In the genomic region with DNA sequence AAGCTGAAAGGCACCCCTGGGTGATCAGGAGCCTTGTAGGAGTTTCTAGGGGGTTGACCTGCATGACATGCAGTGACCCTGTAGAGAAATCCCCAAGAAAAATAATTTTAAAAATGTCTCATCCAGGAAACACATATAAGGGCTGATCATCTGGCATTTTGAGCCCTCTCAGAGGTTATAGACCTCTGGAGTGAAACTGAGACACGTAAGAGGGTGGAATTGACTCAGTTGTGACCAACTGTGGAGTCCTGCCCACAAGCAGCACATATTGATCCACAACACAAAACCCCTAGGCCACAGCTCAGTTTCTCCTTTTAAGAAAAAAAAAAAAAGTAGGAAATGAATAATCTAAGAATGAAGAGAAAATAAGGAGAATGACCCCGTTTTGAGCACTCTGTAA, we compare ENCODE assay signal across 12 cellular contexts. TPM values are rescaled to one million over a fixed set of nuclear protein-coding genes. Genes with fewer than 3 reads are reported as not detected.
A peak's percentile ranks its signal among the peaks of the same experiment; 100 is the strongest.
DNase-seq lines count a peak whose midpoint lies in the region; ATAC-seq and TF ChIP-seq lines count a peak whose summit lies in the region.
"Had no signal": no experiment of that assay in that cellular context is flagged by ENCODE, and none has a peak within 500 bp of the region (broad histone marks: within the 10 kb centered on the region; RNA-seq: fewer than 3 reads in every experiment).

No MANE protein-coding gene starts in this region.

- H3K4me3 Mint-ChIP-seq in WTC11 = peak overlapping the region; percentile 39; the same call in 1 of the 2 replicates
- H3K4me3 Mint-ChIP-seq: brain, nephron had no signal

- CTCF ChIA-PET in WTC11 (lab: Charles Lee) = interaction anchor here (0.7 kb wide), 1 partner anchor 34 kb away, joined by 4 read pairs; no protein-coding TSS in a partner anchor

- no peak overlapping the region for H3K4me3 ChIP-seq in aorta (ENCODE audit: low read length in 2 of 2)

- no peak overlapping the region for H3K27ac ChIP-seq in aorta (ENCODE audit: low read depth in 1 of 2, low read length in 2 of 2)

- H3K36me3 Mint-ChIP-seq in WTC11 = peaks cover 8% of the 10 kb centered on the region
- H3K36me3 Mint-ChIP-seq: brain had no signal

- DNase-seq in WTC11 (ENCODE audit: low spot score) (no peak), NCI-H2107 (lab: John Stamatoyannopoulos, UW) (no peak), amygdala (lab: John Stamatoyannopoulos, UW) (no peak), aorta (no peak)
- DNase-seq: islet precursor cell, NCI-H510A treated with DMSO at 0.1 percent for 48 hours had no signal

- 30 to 51% methylated on average over 2 of the region's 2 CpGs for WGBS in aorta, 2 donors

- no peaks in the 10 kb centered on the region for H3K36me3 ChIP-seq in aorta (ENCODE audit: control insufficient read depth in 1 of 2, insufficient read depth in 2 of 2, low read length in 1 of 2)

- H3K9me3 Mint-ChIP-seq in WTC11 = peaks cover 4% of the 10 kb centered on the region; the same call in 1 of the 2 replicates

- H3K4me1 Mint-ChIP-seq in WTC11 = peaks cover 33% of the 10 kb centered on the region
- H3K4me1 Mint-ChIP-seq: nephron had no signal

- peaks cover 2% of the 10 kb centered on the region for H3K9me3 ChIP-seq in aorta (ENCODE audit: control insufficient read depth, low read length)

- TF ChIP-seq CTCF in WTC11 (IDR thresholded peaks at IDR 0.05) = no peak

- no peaks in the 10 kb centered on the region; the same call in 1 of the 2 replicates for H3K27me3 Mint-ChIP-seq in WTC11 (ENCODE audit: low read depth)
- H3K27me3 Mint-ChIP-seq: brain had no signal

- no peaks in the 10 kb centered on the region for H3K4me1 ChIP-seq in aorta (ENCODE audit: control insufficient read depth in 1 of 2, insufficient read depth in 2 of 2, low read length in 2 of 2)

- ATAC-seq in GM18870 (IDR thresholded peaks at IDR 0.05; ENCODE audit: unreplicated experiment) (peak; percentile 94), GM21515 (IDR thresholded peaks at IDR 0.05; ENCODE audit: unreplicated experiment) (peak; percentile 96), HG03095 (IDR thresholded peaks at IDR 0.05; ENCODE audit: unreplicated experiment) (peak; percentile 91), WTC11 (no peak), aorta (ENCODE audit: low FRiP score) (no peak)
- ATAC-seq: esophagus mucosa had no signal

- POLR2A ChIA-PET in WTC11 (lab: Charles Lee) = no interaction called here

- peak overlapping the region; percentile 83 for H3K27ac Mint-ChIP-seq in WTC11
- H3K27ac Mint-ChIP-seq: nephron had no signal

- intact Hi-C loops in aorta (cut with DNase I) = no loop called here

- H3K27me3 ChIP-seq in aorta (ENCODE audit: control insufficient read depth in 1 of 2, insufficient read depth in 2 of 2, low read length in 1 of 2) = no peaks in the 10 kb centered on the region

TF ChIP-seq in WTC11, 78 proteins besides CTCF, POLR2A, EP300 and RAD21:
- peak; percentile 57; the same call in 1 of the 2 replicates for TF ChIP-seq ZNF423 (CRISPR knock-in tag; IDR thresholded peaks at IDR 0.05)
- TF ChIP-seq, protein P1, sequence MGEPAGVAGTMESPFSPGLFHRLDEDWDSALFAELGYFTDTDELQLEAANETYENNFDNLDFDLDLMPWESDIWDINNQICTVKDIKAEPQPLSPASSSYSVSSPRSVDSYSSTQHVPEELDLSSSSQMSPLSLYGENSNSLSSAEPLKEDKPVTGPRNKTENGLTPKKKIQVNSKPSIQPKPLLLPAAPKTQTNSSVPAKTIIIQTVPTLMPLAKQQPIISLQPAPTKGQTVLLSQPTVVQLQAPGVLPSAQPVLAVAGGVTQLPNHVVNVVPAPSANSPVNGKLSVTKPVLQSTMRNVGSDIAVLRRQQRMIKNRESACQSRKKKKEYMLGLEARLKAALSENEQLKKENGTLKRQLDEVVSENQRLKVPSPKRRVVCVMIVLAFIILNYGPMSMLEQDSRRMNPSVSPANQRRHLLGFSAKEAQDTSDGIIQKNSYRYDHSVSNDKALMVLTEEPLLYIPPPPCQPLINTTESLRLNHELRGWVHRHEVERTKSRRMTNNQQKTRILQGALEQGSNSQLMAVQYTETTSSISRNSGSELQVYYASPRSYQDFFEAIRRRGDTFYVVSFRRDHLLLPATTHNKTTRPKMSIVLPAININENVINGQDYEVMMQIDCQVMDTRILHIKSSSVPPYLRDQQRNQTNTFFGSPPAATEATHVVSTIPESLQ (CRISPR knock-in tag; IDR thresholded peaks at IDR 0.05) = no peak
TF ChIP-seq in WTC11: peak in this region for 1.

RNA-seq across cellular contexts. Expression of a gene that starts 32.5 kb away (rescaled TPM):
- total RNA-seq in WTC11 (2021) = 3.8 to 7.1 TPM (median 6.1 TPM) in 3 replicates
- total RNA-seq in aorta = 1 to 10 TPM; 4.3 to 6.0 TPM
- polyA plus RNA-seq in aorta = 1 to 10 TPM; 3.0 to 3.6 TPM

Comparison
In these comparisons a context has a peak if more than half of its experiments do, and no peak if none do; other contexts are left out.
1. ATAC-seq: peak in GM18870 (single experiment), GM21515 (single experiment) and HG03095 (single experiment); none in WTC11 (single experiment) and aorta (single experiment).